Comparison of ENCODE assay signal across 8 cellular contexts in genomic region chr2:97748397-97748796, GRCh38.
DNase-seq lines count a peak whose midpoint lies in the region; FAIRE-seq and TF ChIP-seq lines count a peak whose summit lies in the region.

No MANE protein-coding gene starts in this region.

- H3K27ac ChIP-seq in OCI-LY3 (ENCODE audit: low read length), result no peak overlapping the region
- no peak overlapping the region for H3K27ac ChIP-seq in tibial artery

- H3K9me3 ChIP-seq in OCI-LY3 (ENCODE audit: insufficient read depth, low read length) (no peaks in the 10 kb centered on the region), tibial artery (no peaks in the 10 kb centered on the region)

- DNase-seq in 8988T, result peak; percentile 49
- no peak for DNase-seq in GM18507 (ENCODE audit: extremely low spot score, insufficient read length, low read depth)
- DNase-seq in activated T-helper 1 cell treated with Interleukin-2 at 50 U/mL for 16 hours (ENCODE audit: low read depth), result peak; percentile 46
- peak; percentile 72 for DNase-seq in iPS-NIHi11 (ENCODE audit: low spot score)
- peak; percentile 52 to 57 for DNase-seq in stimulated activated CD8-positive, alpha-beta memory T cell treated with anti-CD3 and anti-CD28 coated beads, Interleukin-2, amount 100 ng/mL, for 48 hours (ENCODE audit: low read depth in 2 of 2)
- no peak for DNase-seq in globus pallidus (ENCODE audit: low spot score)
- no peak for DNase-seq in tibial artery

- intact Hi-C loops in tibial artery (cut with DNase I; ENCODE audit: low total_unique reads), result no loop called here

- H3K36me3 ChIP-seq in OCI-LY3 (replicated peaks; ENCODE audit: low read depth, low read length) (peaks cover 57% of the 10 kb centered on the region), tibial artery (peaks cover 14 to 27% (median 17%) of the 10 kb centered on the region in 3 donors)

- no peaks in the 10 kb centered on the region for H4K20me1 ChIP-seq in OCI-LY3 (ENCODE audit: insufficient read depth, low read length)

- no peaks in the 10 kb centered on the region for H3K79me2 ChIP-seq in OCI-LY3 (ENCODE audit: low read length)

- H3K4me3 ChIP-seq in OCI-LY3 (ENCODE audit: low read length), result no peak overlapping the region
- H3K4me3 ChIP-seq in tibial artery, result no peak overlapping the region

- TF ChIP-seq CTCF in OCI-LY3 (IDR thresholded peaks at IDR 0.05; ENCODE audit: low read depth, low read length), result peak; percentile 44
- TF ChIP-seq CTCF in tibial artery (IDR thresholded peaks at IDR 0.05), result no peak

- H3K27me3 ChIP-seq in OCI-LY3 (ENCODE audit: low read depth, low read length) (no peaks in the 10 kb centered on the region), tibial artery (no peaks in the 10 kb centered on the region)

- peak; percentile 57 for FAIRE-seq in GM18507 (lab: Jason Lieb, UNC)

- no peak overlapping the region for H2AFZ ChIP-seq in OCI-LY3 (ENCODE audit: low read depth, low read length)

- H3K4me2 ChIP-seq in OCI-LY3 (ENCODE audit: low read length), result no peak overlapping the region

- H3K4me1 ChIP-seq in OCI-LY3 (ENCODE audit: low read length) (peaks cover 4% of the 10 kb centered on the region; the same call in 1 of the 2 replicates), tibial artery (no peaks in the 10 kb centered on the region)

- no peak overlapping the region for H3K9ac ChIP-seq in OCI-LY3 (ENCODE audit: low read length)

Comparison
In these comparisons a context has a peak if more than half of its experiments do, and no peak if none do; other contexts are left out.
1. DNase-seq: peak in 8988T (single experiment), activated T-helper 1 cell treated with Interleukin-2 at 50 U/mL for 16 hours (single experiment), iPS-NIHi11 (single experiment) and stimulated activated CD8-positive, alpha-beta memory T cell treated with anti-CD3 and anti-CD28 coated beads, Interleukin-2, amount 100 ng/mL, for 48 hours (2 of 2); none in GM18507 (single experiment), globus pallidus (single experiment) and tibial artery (0 of 2).